In genomic region chr10:110387983-110388681, GRCh38 we compare ENCODE assay signal across 8 cellular contexts.
DNase-seq lines count a peak whose midpoint lies in the region; ATAC-seq and TF ChIP-seq lines count a peak whose summit lies in the region.

No MANE protein-coding gene starts in this region.

- no peak overlapping the region for H3K4me2 ChIP-seq in GM23338
- H3K4me2 ChIP-seq in OCI-LY1 (ENCODE audit: low read length) = peak overlapping the region; percentile 54

- H3K36me3 ChIP-seq in GM23338 (ENCODE audit: insufficient read depth) = no peaks in the 10 kb centered on the region
- no peaks in the 10 kb centered on the region for H3K36me3 ChIP-seq in OCI-LY1 (ENCODE audit: insufficient read depth, low read length)
- H3K36me3 ChIP-seq in tibial nerve = no peaks in the 10 kb centered on the region
- no peaks in the 10 kb centered on the region for H3K36me3 ChIP-seq in HAP-1 (replicated peaks)
- H3K36me3 ChIP-seq in gastroesophageal sphincter = no peaks in the 10 kb centered on the region

- H3K36me3 Mint-ChIP-seq in GM23338 (ENCODE audit: low read depth) (no peaks in the 10 kb centered on the region; the same call in 2 of the 3 replicates), immature natural killer cell (no peaks in the 10 kb centered on the region)

- H4K20me1 ChIP-seq in GM23338 (replicated peaks; ENCODE audit: insufficient read depth) (no peaks in the 10 kb centered on the region), OCI-LY1 (ENCODE audit: insufficient read depth, low read length) (no peaks in the 10 kb centered on the region)

- H3K9me3 Mint-ChIP-seq in GM23338 (no peaks in the 10 kb centered on the region), immature natural killer cell (no peaks in the 10 kb centered on the region)

- no peaks in the 10 kb centered on the region for H3K9me3 ChIP-seq in OCI-LY1 (ENCODE audit: low read length)
- H3K9me3 ChIP-seq in tibial nerve = no peaks in the 10 kb centered on the region
- H3K9me3 ChIP-seq in HAP-1 = no peaks in the 10 kb centered on the region
- no peaks in the 10 kb centered on the region for H3K9me3 ChIP-seq in gastroesophageal sphincter

- peaks cover 7% of the 10 kb centered on the region for H3K4me1 ChIP-seq in GM23338 (ENCODE audit: insufficient read depth)
- peaks cover 42% of the 10 kb centered on the region for H3K4me1 ChIP-seq in OCI-LY1 (ENCODE audit: insufficient read depth, low read length, severe bottlenecking)
- peaks cover 0 to 14% (median 4%) of the 10 kb centered on the region in 4 donors for H3K4me1 ChIP-seq in tibial nerve
- H3K4me1 ChIP-seq in HAP-1 = no peaks in the 10 kb centered on the region
- H3K4me1 ChIP-seq in gastroesophageal sphincter = no peaks in the 10 kb centered on the region

- peak overlapping the region; percentile 72 for H2AFZ ChIP-seq in GM23338
- H2AFZ ChIP-seq in OCI-LY1 (ENCODE audit: low read length) = peak overlapping the region; percentile 91

- H3F3A ChIP-seq in GM23338 (replicated peaks; ENCODE audit: low read depth) = no peaks in the 10 kb centered on the region
- no peaks in the 10 kb centered on the region for H3F3A ChIP-seq in OCI-LY1 (ENCODE audit: insufficient read depth, low read length)

- no peak overlapping the region for H3K27ac Mint-ChIP-seq in GM23338
- H3K27ac Mint-ChIP-seq in immature natural killer cell = peak overlapping the region in 4 of 6 donors; percentile 13 to 86 (median 34)

- H3K79me2 ChIP-seq in GM23338 (replicated peaks; ENCODE audit: insufficient read depth) (no peaks in the 10 kb centered on the region), OCI-LY1 (ENCODE audit: insufficient read depth, low read length) (no peaks in the 10 kb centered on the region)

- in situ Hi-C loops in HAP-1 (cut with MboI; ENCODE audit: low sequenced_read_pairs) = no loop called here

- TF ChIP-seq POLR2A in GM18505 (IDR thresholded peaks at IDR 0.05; ENCODE audit: borderline replicate concordance, extremely low read depth, insufficient read depth, insufficient read length) = peak; percentile 24
- TF ChIP-seq POLR2A in tibial nerve (IDR thresholded peaks at IDR 0.05) = no peak
- TF ChIP-seq POLR2A in gastroesophageal sphincter (IDR thresholded peaks at IDR 0.05) = no peak

- H3K4me1 Mint-ChIP-seq in GM23338 (peaks cover 12% of the 10 kb centered on the region), immature natural killer cell (peaks cover 23 to 29% of the 10 kb centered on the region in 2 donors)

- no peak overlapping the region for H3K4me3 Mint-ChIP-seq in GM23338
- H3K4me3 Mint-ChIP-seq in immature natural killer cell = peak overlapping the region; percentile 32 to 73 (median 38)

- DNase-seq in GM23338 (ENCODE audit: low spot score) (no peak), immature natural killer cell (peak; percentile 22 to 25 (median 25)), left lobe of liver (ENCODE audit: low spot score) (no peak), tibial nerve (ENCODE audit: low spot score in 2 of 2) (no peak), HAP-1 (ENCODE audit: low spot score in 2 of 2) (no peak)

- H3K9me2 ChIP-seq in GM23338 (ENCODE audit: insufficient read depth) = no peaks in the 10 kb centered on the region
- no peaks in the 10 kb centered on the region for H3K9me2 ChIP-seq in OCI-LY1 (ENCODE audit: low read depth, low read length)

- TF ChIP-seq EP300 in tibial nerve (IDR thresholded peaks at IDR 0.05) (no peak), gastroesophageal sphincter (IDR thresholded peaks at IDR 0.05) (no peak)

- H3K4me3 ChIP-seq in GM23338 (no peak overlapping the region), OCI-LY1 (ENCODE audit: low read depth, low read length, poor library complexity, severe bottlenecking) (no peak overlapping the region), tibial nerve (no peak overlapping the region), HAP-1 (no peak overlapping the region), gastroesophageal sphincter (no peak overlapping the region)

- ATAC-seq in GM18505 (IDR thresholded peaks at IDR 0.05; ENCODE audit: unreplicated experiment) = peak; percentile 88
- peak; percentile 52 for ATAC-seq in GM23338
- no peak for ATAC-seq in left lobe of liver
- no peak for ATAC-seq in gastroesophageal sphincter

- no peak for TF ChIP-seq CTCF in GM23338 (conservative IDR thresholded peaks at IDR 0.05; ENCODE audit: low read depth in 2 of 2)
- TF ChIP-seq CTCF in OCI-LY1 (IDR thresholded peaks at IDR 0.05; ENCODE audit: low read length) = no peak
- TF ChIP-seq CTCF in tibial nerve (IDR thresholded peaks at IDR 0.05) = no peak
- TF ChIP-seq CTCF in gastroesophageal sphincter (IDR thresholded peaks at IDR 0.05) = no peak

- H3K27me3 ChIP-seq in GM23338 (ENCODE audit: insufficient read depth) (no peaks in the 10 kb centered on the region), OCI-LY1 (ENCODE audit: insufficient read depth, low read length) (no peaks in the 10 kb centered on the region), tibial nerve (no peaks in the 10 kb centered on the region), HAP-1 (ENCODE audit: low read depth) (no peaks in the 10 kb centered on the region), gastroesophageal sphincter (peaks cover 10% of the 10 kb centered on the region)

- peaks cover 13% of the 10 kb centered on the region for H3K27me3 Mint-ChIP-seq in GM23338 (ENCODE audit: insufficient read depth, low read depth, poor library complexity)
- peaks cover 0 to 11% (median 3%) of the 10 kb centered on the region in 3 donors for H3K27me3 Mint-ChIP-seq in immature natural killer cell (ENCODE audit: low read depth in 3 of 3)

- peak overlapping the region; percentile 46 for H3K9ac ChIP-seq in OCI-LY1 (ENCODE audit: low read length)

- 49 to 55% methylated on average over 7 of the region's 7 CpGs for WGBS in tibial nerve, 2 donors
- WGBS in gastroesophageal sphincter (ENCODE audit: low coverage in 1 of 2), 2 donors = 53 to 64% methylated on average over 2 to 6 of the region's 7 CpGs

- no peak overlapping the region for H3K27ac ChIP-seq in GM23338 (ENCODE audit: low read depth)
- H3K27ac ChIP-seq in OCI-LY1 (ENCODE audit: low read depth, low read length, poor library complexity, severe bottlenecking) = peak overlapping the region; percentile 87
- no peak overlapping the region for H3K27ac ChIP-seq in tibial nerve
- no peak overlapping the region for H3K27ac ChIP-seq in gastroesophageal sphincter

TF ChIP-seq in GM23338, 12 proteins besides CTCF, POLR2A, EP300 and RAD21 (continues in another document):
- TF ChIP-seq EZH2 (IDR thresholded peaks at IDR 0.05; ENCODE audit: low read depth, unreplicated experiment) (no peak), ZNF462 (CRISPR knock-in tag; IDR thresholded peaks at IDR 0.05) (no peak), EZH2phosphoT487 (IDR thresholded peaks at IDR 0.05; ENCODE audit: unreplicated experiment) (no peak)

Comparison
In these comparisons a context has a peak if more than half of its experiments do, and no peak if none do; other contexts are left out.
1. ATAC-seq: peak in GM18505 (single experiment) and GM23338 (single experiment); none in left lobe of liver (single experiment) and gastroesophageal sphincter (single experiment).
2. DNase-seq: peak in immature natural killer cell (3 of 3); none in GM23338 (single experiment), left lobe of liver (single experiment), tibial nerve (0 of 2) and HAP-1 (0 of 2).